In the genomic region with DNA sequence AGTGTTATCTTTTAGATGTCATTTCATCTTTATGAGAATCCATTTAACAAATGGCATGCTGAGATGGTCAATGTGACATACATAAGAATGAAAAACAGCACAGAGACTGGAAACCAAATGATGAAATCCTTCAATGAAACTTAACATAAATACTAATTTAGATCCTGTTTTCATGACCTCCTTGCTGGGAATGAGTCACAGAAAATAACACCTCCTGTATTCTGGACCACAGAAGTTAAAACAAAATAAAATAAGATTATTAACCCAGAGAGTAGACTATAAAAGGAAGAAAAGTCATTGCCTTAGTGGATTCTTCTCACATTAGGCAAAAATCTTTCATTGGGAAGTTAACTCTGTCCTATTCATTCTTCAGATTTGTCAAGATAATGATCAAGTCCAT, we compare ENCODE assay signal across 10 cellular contexts. TPM values are rescaled to one million over a fixed set of nuclear protein-coding genes. Genes with fewer than 3 reads are reported as not detected.
DNase-seq lines count a peak whose midpoint lies in the region; FAIRE-seq and TF ChIP-seq lines count a peak whose summit lies in the region.
"Had no signal": no experiment of that assay in that cellular context is flagged by ENCODE, and none has a peak within 500 bp of the region (broad histone marks: within the 10 kb centered on the region; RNA-seq: fewer than 3 reads in every experiment).

No MANE protein-coding gene starts in this region.

- H3K4me3 ChIP-seq in GM12865 (ENCODE audit: low read depth, low read length), result peak overlapping the region; percentile 97
- H3K4me3 ChIP-seq in Karpas-422 (ENCODE audit: low read length), result peak overlapping the region; percentile 76
- peak overlapping the region; percentile 9 for H3K4me3 ChIP-seq in astrocyte of the cerebellum (ENCODE audit: low read depth, low read length)
- H3K4me3 ChIP-seq: psoas muscle had no signal

- H3K4me3 Mint-ChIP-seq in nephron, result peak overlapping the region; percentile 34 to 57 (median 55)

- peaks cover 38% of the 10 kb centered on the region for H3K4me1 Mint-ChIP-seq in nephron

- DNase-seq in GM12865 (ENCODE audit: low read depth), result peak; percentile 21
- DNase-seq in Karpas-422, result no peak
- no peak for DNase-seq in astrocyte of the cerebellum (ENCODE audit: low read depth)
- DNase-seq in urothelium cell line (ENCODE audit: low spot score), result no peak
- no peak for DNase-seq in NCI-H774 (lab: John Stamatoyannopoulos, UW)
- no peak for DNase-seq in ecto neural progenitor cell (ENCODE audit: low spot score)
- DNase-seq: islet precursor cell, NCI-H187, psoas muscle had no signal

- H3K27ac ChIP-seq in Karpas-422 (ENCODE audit: low read length), result no peak overlapping the region
- H3K27ac ChIP-seq: psoas muscle had no signal

- no peak for TF ChIP-seq CTCF in GM12865 (IDR thresholded peaks at IDR 0.05; ENCODE audit: insufficient read depth, low read depth, low read length, missing control alignments)
- no peak for TF ChIP-seq CTCF in astrocyte of the cerebellum (IDR thresholded peaks at IDR 0.05; ENCODE audit: low read depth, low read length, missing control alignments)
- TF ChIP-seq CTCF in nephron (IDR thresholded peaks at IDR 0.05; ENCODE audit: unreplicated experiment in 3 of 3), result no peak

- no peak overlapping the region for H3K27ac Mint-ChIP-seq in nephron

- H3K9me3 Mint-ChIP-seq in nephron, result peaks cover 13% of the 10 kb centered on the region

- peaks cover 74% of the 10 kb centered on the region for H3K79me2 ChIP-seq in Karpas-422 (ENCODE audit: low read length)

- peak overlapping the region; percentile 89 for H3K9ac ChIP-seq in Karpas-422 (ENCODE audit: low read length)

- H3K4me2 ChIP-seq in Karpas-422 (ENCODE audit: low read depth, low read length, poor library complexity, severe bottlenecking), result peak overlapping the region; percentile 85

- in situ Hi-C loops in astrocyte of the cerebellum (cut with HindIII; ENCODE audit: low sequenced_read_pairs), result no loop called here

- no peaks in the 10 kb centered on the region for H3K9me2 ChIP-seq in Karpas-422 (replicated peaks; ENCODE audit: insufficient read depth, low read length)

- peaks cover 19% of the 10 kb centered on the region for H3K4me1 ChIP-seq in Karpas-422 (ENCODE audit: low read length)

- H4K20me1 ChIP-seq in Karpas-422 (ENCODE audit: insufficient read depth, low read depth, low read length), result no peaks in the 10 kb centered on the region

- H3K27me3 Mint-ChIP-seq in nephron (ENCODE audit: low read depth), result no peaks in the 10 kb centered on the region

- H2AFZ ChIP-seq in Karpas-422 (ENCODE audit: low read length), result no peak overlapping the region

- peaks cover 18% of the 10 kb centered on the region for H3K36me3 Mint-ChIP-seq in nephron (ENCODE audit: low read depth)

- no peaks in the 10 kb centered on the region for H3K27me3 ChIP-seq in Karpas-422 (ENCODE audit: low read length)

- peaks cover 16% of the 10 kb centered on the region for H3K36me3 ChIP-seq in Karpas-422 (ENCODE audit: insufficient read depth, low read length)

- H3K9me3 ChIP-seq in Karpas-422 (ENCODE audit: low read length), result no peaks in the 10 kb centered on the region
- H3K9me3 ChIP-seq: psoas muscle had no signal

- FAIRE-seq in urothelium cell line (lab: Jason Lieb, UNC), result no peak

RNA-seq across cellular contexts. Expression of a gene that starts 1.6 kb away (rescaled TPM):
- total RNA-seq in Karpas-422 (2014; rRNA removed; shearing (Covaris generic); ENCODE audit: low replicate concordance), result 8.1 and 10.0 TPM in 2 replicates

Comparison
In these comparisons a context has a peak if more than half of its experiments do, and no peak if none do; other contexts are left out.
1. H3K4me3 ChIP-seq: peak in every context shown above with its lines; median percentile 97 in GM12865; 76 in Karpas-422; 9 in astrocyte of the cerebellum.